8 cellular contexts compared by ENCODE assay signal in the genomic region with DNA sequence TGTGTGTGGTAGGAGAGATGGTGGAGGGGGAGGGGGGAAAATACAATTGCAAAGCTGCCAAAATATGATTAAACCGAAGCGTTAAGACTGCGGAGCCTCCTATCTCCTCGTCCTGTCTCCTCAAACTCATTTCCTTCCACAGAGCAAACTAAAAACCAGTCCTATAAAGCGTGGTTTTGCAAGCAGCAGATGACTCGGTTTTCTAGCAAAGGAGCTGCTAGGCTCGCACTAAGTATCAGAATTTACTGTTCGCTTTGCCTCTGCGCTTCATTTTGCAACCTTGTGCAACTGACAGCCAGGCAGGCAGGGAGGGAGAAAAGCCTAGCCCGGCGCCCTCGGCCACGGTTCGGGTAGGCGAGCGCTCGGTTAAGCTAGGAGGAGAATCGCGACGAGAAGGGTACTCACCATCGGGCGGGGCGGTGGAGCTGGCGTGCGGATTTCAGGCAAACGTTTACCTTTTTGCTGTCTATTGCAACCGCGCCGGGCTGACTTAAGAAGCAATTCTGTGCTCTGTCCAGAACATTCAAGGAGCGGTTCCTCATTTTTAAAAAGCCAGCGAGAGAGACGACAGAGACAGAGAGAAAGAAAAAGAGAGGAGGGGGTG. TPM values are rescaled to one million over a fixed set of nuclear protein-coding genes. Genes with fewer than 3 reads are reported as not detected.
A peak's percentile ranks its signal among the peaks of the same experiment; 100 is the strongest.
DNase-seq lines count a peak whose midpoint lies in the region; ATAC-seq and TF ChIP-seq lines count a peak whose summit lies in the region.

No MANE protein-coding gene starts in this region.

- H3K9me3 ChIP-seq in WERI-Rb-1 (ENCODE audit: severe bottlenecking) (no peaks in the 10 kb centered on the region), iPS-15b (ENCODE audit: control insufficient read depth, insufficient read depth, low read length) (no peaks in the 10 kb centered on the region)

- H3K9ac ChIP-seq in iPS-15b (ENCODE audit: low read depth, low read length) = no peak overlapping the region

- H3K9me3 Mint-ChIP-seq in activated CD4-positive, alpha-beta T cell treated with anti-CD3 and anti-CD28 coated beads, Interleukin-2, amount 10 ng/mL, durations not matched to agents 7 days and 5 days = no peaks in the 10 kb centered on the region

- CTCF ChIA-PET in activated CD4-positive, alpha-beta T cell treated with anti-CD3 and anti-CD28 coated beads, Interleukin-2, amount 10 ng/mL, durations not matched to agents 7 days and 5 days (lab: Charles Lee) = no interaction called here

- H3K27ac Mint-ChIP-seq in activated CD4-positive, alpha-beta T cell treated with anti-CD3 and anti-CD28 coated beads, Interleukin-2, amount 10 ng/mL, durations not matched to agents 7 days and 5 days = no peak overlapping the region

- peaks cover 83% of the 10 kb centered on the region for H3K27me3 Mint-ChIP-seq in activated CD4-positive, alpha-beta T cell treated with anti-CD3 and anti-CD28 coated beads, Interleukin-2, amount 10 ng/mL, durations not matched to agents 7 days and 5 days

- peak overlapping the region; percentile 89 for H3K27ac ChIP-seq in 22Rv1
- H3K27ac ChIP-seq in HL-60 (replicated peaks) = peak overlapping the region; percentile 81
- no peak overlapping the region for H3K27ac ChIP-seq in WERI-Rb-1
- peak overlapping the region; percentile 7 for H3K27ac ChIP-seq in substantia nigra (ENCODE audit: low read depth, low read length, poor library complexity, severe bottlenecking)

- peaks cover 19% of the 10 kb centered on the region for H3K4me1 ChIP-seq in iPS-15b (ENCODE audit: control insufficient read depth, insufficient read depth, low read length)

- H3K27me3 ChIP-seq in HL-60 (ENCODE audit: insufficient read depth, poor library complexity, severe bottlenecking) (no peaks in the 10 kb centered on the region), WERI-Rb-1 (ENCODE audit: insufficient read depth, low read depth, severe bottlenecking) (peaks cover 88% of the 10 kb centered on the region), iPS-15b (ENCODE audit: control insufficient read depth, insufficient read depth, low read length) (peaks cover 94% of the 10 kb centered on the region)

- peak in 1 of 2 experiments; percentile 93 for DNase-seq in HL-60 (ENCODE audit: low read depth in 1 of 2, low spot score in 1 of 2)
- no peak for DNase-seq in WERI-Rb-1
- DNase-seq in substantia nigra (lab: John Stamatoyannopoulos, UW) = peak in 1 of 49 donors; percentile 17
- DNase-seq in activated CD4-positive, alpha-beta T cell treated with anti-CD3 and anti-CD28 coated beads, Interleukin-2, amount 10 ng/mL, durations not matched to agents 7 days and 5 days = no peak

- POLR2A ChIA-PET in activated CD4-positive, alpha-beta T cell treated with anti-CD3 and anti-CD28 coated beads, Interleukin-2, amount 10 ng/mL, durations not matched to agents 7 days and 5 days (lab: Charles Lee) = no interaction called here

- H3K4me3 Mint-ChIP-seq in activated CD4-positive, alpha-beta T cell treated with anti-CD3 and anti-CD28 coated beads, Interleukin-2, amount 10 ng/mL, durations not matched to agents 7 days and 5 days = no peak overlapping the region

- ATAC-seq in HG02870 (IDR thresholded peaks at IDR 0.05; ENCODE audit: unreplicated experiment) (no peak), HG03097 (IDR thresholded peaks at IDR 0.05; ENCODE audit: low FRiP score, unreplicated experiment) (no peak)

- peak overlapping the region; percentile 42 for H3K4me3 ChIP-seq in HL-60 (replicated peaks; ENCODE audit: insufficient read depth, low read length)
- H3K4me3 ChIP-seq in WERI-Rb-1 (ENCODE audit: low read depth, low read length) = peak overlapping the region; percentile 18
- H3K4me3 ChIP-seq in iPS-15b (ENCODE audit: low read depth, low read length) = peak overlapping the region; percentile 55

- H3K36me3 ChIP-seq in WERI-Rb-1 (no peaks in the 10 kb centered on the region), iPS-15b (ENCODE audit: control insufficient read depth, insufficient read depth, low read length) (no peaks in the 10 kb centered on the region)

- H3K36me3 Mint-ChIP-seq in activated CD4-positive, alpha-beta T cell treated with anti-CD3 and anti-CD28 coated beads, Interleukin-2, amount 10 ng/mL, durations not matched to agents 7 days and 5 days (ENCODE audit: low read depth) = peaks cover 4% of the 10 kb centered on the region

- peaks cover 4% of the 10 kb centered on the region for H3K4me1 Mint-ChIP-seq in activated CD4-positive, alpha-beta T cell treated with anti-CD3 and anti-CD28 coated beads, Interleukin-2, amount 10 ng/mL, durations not matched to agents 7 days and 5 days

- TF ChIP-seq CTCF in 22Rv1 (IDR thresholded peaks at IDR 0.05) = no peak
- TF ChIP-seq CTCF in HL-60 (IDR thresholded peaks at IDR 0.05; ENCODE audit: insufficient read depth, low read length) = no peak
- TF ChIP-seq CTCF in WERI-Rb-1 (IDR thresholded peaks at IDR 0.05; ENCODE audit: low read depth, low read length) = no peak

RNA-seq across cellular contexts. Expression of a gene that starts 3.8 kb away (rescaled TPM):
- not detected for total RNA-seq in activated CD4-positive, alpha-beta T cell treated with anti-CD3 and anti-CD28 coated beads, Interleukin-2, amount 10 ng/mL, durations not matched to agents 7 days and 5 days
